In genomic region chr11:83159901-83160865, GRCh38 we compare ENCODE assay signal across 8 cellular contexts. TPM values are rescaled to one million over a fixed set of nuclear protein-coding genes. Genes with fewer than 3 reads are reported as not detected.
A peak's percentile ranks its signal among the peaks of the same experiment; 100 is the strongest.
DNase-seq lines count a peak whose midpoint lies in the region; ATAC-seq and TF ChIP-seq lines count a peak whose summit lies in the region.

No MANE protein-coding gene starts in this region.

- TF ChIP-seq POLR2A in NB4 (IDR thresholded peaks at IDR 0.05; ENCODE audit: extremely low read depth, insufficient read length), result no peak

- peaks cover under 1% of the 10 kb centered on the region for H3F3A ChIP-seq in DOHH2 (ENCODE audit: control insufficient read depth, insufficient read depth)

- TF ChIP-seq CTCF in DOHH2 (IDR thresholded peaks at IDR 0.05; ENCODE audit: low read depth, low read length, poor library complexity, severe bottlenecking) (no peak), NB4 (IDR thresholded peaks at IDR 0.05; ENCODE audit: low read depth, low read length) (no peak), chondrocyte (IDR thresholded peaks at IDR 0.05) (no peak)

- peaks cover 33% of the 10 kb centered on the region for H3K4me1 Mint-ChIP-seq in chondrocyte (ENCODE audit: low read depth)

- H3K9me2 ChIP-seq in DOHH2 (replicated peaks; ENCODE audit: control insufficient read depth, low read length), result no peaks in the 10 kb centered on the region

- peak overlapping the region; percentile 100 for H3K27ac Mint-ChIP-seq in chondrocyte (ENCODE audit: unreplicated experiment)

- H3K4me3 ChIP-seq in DOHH2 (ENCODE audit: low read length) (peak overlapping the region; percentile 89), NB4 (ENCODE audit: low read depth, low read length) (peak overlapping the region; percentile 95), muscle layer of colon (ENCODE audit: low read depth in 1 of 2, low read length in 2 of 2) (peak overlapping the region; percentile 90 to 93)

- DNase-seq in NB4 (ENCODE audit: low read depth), result peak; percentile 47
- no peak for DNase-seq in chondrocyte (ENCODE audit: low spot score)
- no peak for DNase-seq in NCI-H2196 (lab: John Stamatoyannopoulos, UW; ENCODE audit: unreplicated experiment)

- no peaks in the 10 kb centered on the region for H3K9me3 Mint-ChIP-seq in chondrocyte (ENCODE audit: low read depth)

- H3K27me3 ChIP-seq in DOHH2 (ENCODE audit: control insufficient read depth, low read length) (no peaks in the 10 kb centered on the region), muscle layer of colon (ENCODE audit: control insufficient read depth in 1 of 2, insufficient read depth in 2 of 2, low read length in 2 of 2) (no peaks in the 10 kb centered on the region)

- H3K9me3 ChIP-seq in DOHH2 (ENCODE audit: control insufficient read depth, insufficient read depth, low read length), result no peaks in the 10 kb centered on the region
- no peaks in the 10 kb centered on the region for H3K9me3 ChIP-seq in muscle layer of colon (ENCODE audit: low read length)

- no peak overlapping the region for H3K27ac ChIP-seq in DOHH2 (ENCODE audit: low read depth, low read length)
- H3K27ac ChIP-seq in muscle layer of colon (ENCODE audit: low read depth, low read length), result peak overlapping the region; percentile 30

- peaks cover 90% of the 10 kb centered on the region for H3K79me2 ChIP-seq in DOHH2 (ENCODE audit: control insufficient read depth, low read length)

- H3K4me2 ChIP-seq in DOHH2 (ENCODE audit: low read length), result peak overlapping the region; percentile 88

- H3K9ac ChIP-seq in muscle layer of colon (ENCODE audit: low read length), result peak overlapping the region; percentile 100

- peaks cover 21% of the 10 kb centered on the region for H3K36me3 Mint-ChIP-seq in chondrocyte (ENCODE audit: low read depth)

- peaks cover 32% of the 10 kb centered on the region for H4K20me1 ChIP-seq in DOHH2 (ENCODE audit: control insufficient read depth, insufficient read depth, low read depth, low read length)

- H3K4me1 ChIP-seq in DOHH2 (ENCODE audit: control insufficient read depth, low read length), result peaks cover 43% of the 10 kb centered on the region
- H3K4me1 ChIP-seq in muscle layer of colon (ENCODE audit: insufficient read depth, low read length), result peaks cover 28% of the 10 kb centered on the region

- H3K27me3 Mint-ChIP-seq in chondrocyte (ENCODE audit: low read depth), result no peaks in the 10 kb centered on the region

- ATAC-seq in HG02970 (IDR thresholded peaks at IDR 0.05; ENCODE audit: low FRiP score, unreplicated experiment) (no peak), HG03460 (IDR thresholded peaks at IDR 0.05; ENCODE audit: unreplicated experiment) (no peak), GM19351 (IDR thresholded peaks at IDR 0.05; ENCODE audit: unreplicated experiment) (no peak)

- peaks cover 81% of the 10 kb centered on the region for H3K36me3 ChIP-seq in DOHH2 (ENCODE audit: control insufficient read depth, low read length)
- H3K36me3 ChIP-seq in muscle layer of colon (ENCODE audit: insufficient read depth, low read length), result peaks cover 21% of the 10 kb centered on the region

- H3K4me3 Mint-ChIP-seq in chondrocyte (ENCODE audit: unreplicated experiment), result peak overlapping the region; percentile 100

RNA-seq across cellular contexts. Expression of gene PCF11, which starts 3.3 kb away (rescaled TPM):
- 36.4 to 42.4 TPM (median 39.7 TPM) in 3 replicates for total RNA-seq in chondrocyte

RNA-seq across cellular contexts. Expression of gene ANKRD42, which starts 33.3 kb away (rescaled TPM):
- 10.4 to 12.9 TPM (median 11.4 TPM) in 3 replicates for total RNA-seq in chondrocyte
